ENCODE assay signal across 31 cellular contexts in the genomic region with DNA sequence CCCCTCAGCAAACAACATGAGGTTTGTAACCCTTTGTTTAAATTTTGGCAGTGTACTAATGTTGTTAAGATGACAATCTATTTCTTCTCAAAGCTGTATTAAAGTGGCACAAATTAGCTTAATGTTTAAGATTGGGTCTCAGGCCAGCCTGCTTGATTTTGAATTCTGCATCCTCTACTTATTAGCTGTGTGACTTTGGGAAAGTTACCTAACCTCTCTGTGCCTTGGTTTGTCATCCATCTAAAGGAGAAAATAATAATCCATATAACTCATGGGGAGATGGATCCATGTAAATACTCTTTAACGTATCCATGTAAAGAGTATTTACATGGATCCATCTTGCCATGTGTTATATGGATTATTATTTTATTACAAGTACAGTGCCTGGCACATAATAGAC. TPM values are rescaled to one million over a fixed set of nuclear protein-coding genes. Genes with fewer than 3 reads are reported as not detected.
"Had no signal": no experiment of that assay in that cellular context is flagged by ENCODE, and none has a peak within 500 bp of the region (broad histone marks: within the 10 kb centered on the region; RNA-seq: fewer than 3 reads in every experiment).

No MANE protein-coding gene starts in this region.

- H3K4me3 Mint-ChIP-seq: mesothelial cell of epicardium; naive B cell; stimulated activated effector memory CD8-positive, alpha-beta T cell treated with anti-CD3 and anti-CD28 coated beads, Interleukin-12 subunit alpha, Interleukin-12 subunit beta, amount 100 ng/mL, for 72 hours; stimulated activated naive CD8-positive, alpha-beta T cell treated with anti-CD3 and anti-CD28 coated beads, Interleukin-15, Interleukin-2, amounts not matched to agents 100 ng/mL and 50 ng/mL, for 24 hours had no signal

- DNase-seq: hypothalamus; kidney; left colon; left ventricle myocardium inferior; mesendoderm; naive B cell; ovary; small intestine; spleen; stimulated activated CD4-positive, alpha-beta T cell treated with anti-CD3 and anti-CD28 coated beads, Interleukin-4, amount 100 ng/mL, for 24 hours; stimulated activated naive CD4-positive, alpha-beta T cell; tibial artery; trophoblast cell; upper lobe of right lung had no signal

- H3K27ac Mint-ChIP-seq: mesothelial cell of epicardium; naive B cell; progenitor cell of endocrine pancreas; stimulated activated effector memory CD8-positive, alpha-beta T cell treated with anti-CD3 and anti-CD28 coated beads, Interleukin-12 subunit alpha, Interleukin-12 subunit beta, amount 100 ng/mL, for 72 hours; stimulated activated naive CD8-positive, alpha-beta T cell treated with anti-CD3 and anti-CD28 coated beads, Interleukin-15, Interleukin-2, amounts not matched to agents 100 ng/mL and 50 ng/mL, for 24 hours had no signal

- H3K36me3 ChIP-seq: left ventricle myocardium inferior, ovary, right atrium auricular region, spleen, suprapubic skin, thoracic aorta, tibial artery, upper lobe of right lung had no signal

- H3K9me3 ChIP-seq: left ventricle myocardium inferior, ovary, right atrium auricular region, spleen, suprapubic skin, thoracic aorta, tibial artery, upper lobe of right lung had no signal

- H3K4me1 Mint-ChIP-seq: mesothelial cell of epicardium, naive B cell had no signal

- H3K4me3 ChIP-seq: left ventricle myocardium inferior, lung, ovary, right atrium auricular region, spleen, suprapubic skin, thoracic aorta, tibial artery, upper lobe of right lung had no signal

- ATAC-seq: left colon, sciatic nerve, upper lobe of right lung had no signal

- H3K9me3 Mint-ChIP-seq: immature natural killer cell; mesothelial cell of epicardium; naive B cell; natural killer cell treated with Interleukin-12 subunit alpha and Interleukin-12 subunit beta and Interleukin-15 and Interleukin-18, amount 100 ng/mL, for 72 hours; stimulated activated effector memory CD8-positive, alpha-beta T cell treated with anti-CD3 and anti-CD28 coated beads, Interleukin-12 subunit alpha, Interleukin-12 subunit beta, amount 100 ng/mL, for 72 hours; stimulated activated naive CD8-positive, alpha-beta T cell treated with anti-CD3 and anti-CD28 coated beads, Interleukin-15, Interleukin-2, amounts not matched to agents 100 ng/mL and 50 ng/mL, for 24 hours had no signal

- H3K4me1 ChIP-seq: left ventricle myocardium inferior, right atrium auricular region, spleen, suprapubic skin, tibial artery, upper lobe of right lung had no signal

- FAIRE-seq: islet of Langerhans, kidney, small intestine, urothelium cell line had no signal

- H3K27ac ChIP-seq: left ventricle myocardium inferior, ovary, right atrium auricular region, spleen, suprapubic skin, thoracic aorta, tibial artery, upper lobe of right lung had no signal

- H3K27me3 ChIP-seq: ovary, right atrium auricular region, tibial artery had no signal

- H3K36me3 Mint-ChIP-seq: immature natural killer cell; mesothelial cell of epicardium; naive B cell; natural killer cell treated with Interleukin-12 subunit alpha and Interleukin-12 subunit beta and Interleukin-15 and Interleukin-18, amount 100 ng/mL, for 72 hours; stimulated activated effector memory CD8-positive, alpha-beta T cell treated with anti-CD3 and anti-CD28 coated beads, Interleukin-12 subunit alpha, Interleukin-12 subunit beta, amount 100 ng/mL, for 72 hours had no signal

RNA-seq across cellular contexts. Expression of gene TRPM8, which starts 2.1 kb away (rescaled TPM):
- total RNA-seq: left colon; left ventricle myocardium inferior; mesothelial cell of epicardium; mononuclear cell; natural killer cell treated with Interleukin-12 subunit alpha and Interleukin-12 subunit beta and Interleukin-15 and Interleukin-18, amount 100 ng/mL, for 72 hours; omental fat pad; progenitor cell of endocrine pancreas; pulmonary artery endothelial cell; right atrium auricular region; sciatic nerve; spleen; thoracic aorta; upper lobe of right lung had no signal
- polyA plus RNA-seq: neural cell, ovary, small intestine had no signal
